Comparison of ENCODE assay signal across 8 cellular contexts in genomic region chr20:16761305-16761829, GRCh38. TPM values are rescaled to one million over a fixed set of nuclear protein-coding genes. Genes with fewer than 3 reads are reported as not detected.
A peak's percentile ranks its signal among the peaks of the same experiment; 100 is the strongest.
DNase-seq lines count a peak whose midpoint lies in the region; ATAC-seq and TF ChIP-seq lines count a peak whose summit lies in the region.

No MANE protein-coding gene starts in this region.

- WGBS in heart right ventricle, 2 donors: 1 to 2% methylated on average over 3 of the region's 3 CpGs

- no peak overlapping the region for H3K9ac ChIP-seq in adipocyte (ENCODE audit: low read length)

- H3K36me3 ChIP-seq in adipocyte (ENCODE audit: control insufficient read depth, insufficient read depth, low read length, severe bottlenecking) (no peaks in the 10 kb centered on the region), heart right ventricle (no peaks in the 10 kb centered on the region)

- peak; percentile 65 for ATAC-seq in GM21576 (IDR thresholded peaks at IDR 0.05; ENCODE audit: unreplicated experiment)
- peak in 7 of 8 donors; percentile 55 to 82 (median 75) for ATAC-seq in heart right ventricle
- no peak for ATAC-seq in HG03097 (IDR thresholded peaks at IDR 0.05; ENCODE audit: low FRiP score, unreplicated experiment)

- H3K27me3 ChIP-seq in adipocyte (replicated peaks; ENCODE audit: control insufficient read depth, insufficient read depth, low read length) (peaks cover 15% of the 10 kb centered on the region), heart right ventricle (peaks cover 0 to 18% (median 7%) of the 10 kb centered on the region in 7 donors)

- DNase-seq in DMS114 treated with DMSO at 0.1 percent for 48 hours (lab: John Stamatoyannopoulos, UW; ENCODE audit: unreplicated experiment) (peak; percentile 57), MV-4-11 (lab: John Stamatoyannopoulos, UW) (peak; percentile 64), SIG-M5 (lab: John Stamatoyannopoulos, UW) (peak; percentile 49), adipocyte (ENCODE audit: low read depth) (peak; percentile 85), heart right ventricle (peak in 1 of 2 donors; percentile 38), renal cortical epithelial cell (ENCODE audit: low read depth) (peak; percentile 75)

- H3K4me1 ChIP-seq in adipocyte (ENCODE audit: control insufficient read depth, insufficient read depth, low read length) (peaks cover 9% of the 10 kb centered on the region), heart right ventricle (peaks cover 0 to 8% (median 0%) of the 10 kb centered on the region in 9 donors)

- H3K27ac ChIP-seq in heart right ventricle: no peak overlapping the region

- H3K4me3 ChIP-seq in adipocyte (ENCODE audit: low read length) (no peak overlapping the region), heart right ventricle (no peak overlapping the region)

- intact Hi-C loops in heart right ventricle (cut with DNase I): loop anchor here (5.0 to 10.0 kb wide), 4 partner anchors 57 to 247 kb away; no protein-coding TSS in a partner anchor

- no peaks in the 10 kb centered on the region for H3K9me3 ChIP-seq in adipocyte (ENCODE audit: control insufficient read depth, low read length)
- no peaks in the 10 kb centered on the region for H3K9me3 ChIP-seq in heart right ventricle

- TF ChIP-seq CTCF in heart right ventricle (IDR thresholded peaks at IDR 0.05): peak; percentile 36 to 78 (median 70)

RNA-seq across cellular contexts. Expression of gene OTOR, which starts 13.2 kb away (rescaled TPM):
- total RNA-seq in heart right ventricle (not detected), renal cortical epithelial cell (not detected in 2 replicates)
- polyA plus RNA-seq in heart right ventricle: not detected

RNA-seq across cellular contexts. Expression of gene SNRPB2, which starts 31.5 kb away (rescaled TPM):
- total RNA-seq in heart right ventricle: 10 to 100 TPM; 28.8 to 40.3 (median 32.2) TPM
- 10 to 100 TPM; 30.0 to 49.2 TPM for polyA plus RNA-seq in heart right ventricle
- total RNA-seq in renal cortical epithelial cell: 49.1 and 61.3 TPM in 2 replicates
